Comparison of ENCODE assay signal across 1 cellular context in genomic region chr16:23640959-23641765, GRCh38.
A peak's percentile ranks its signal among the peaks of the same experiment; 100 is the strongest.
TF ChIP-seq lines count a peak whose summit lies in the region.

DCTN5 (plus strand) TSS chr16:23641466; CDS start chr16:23641543, 77 bp downstream.
PALB2 (minus strand) TSS chr16:23641310; CDS start chr16:23641157, 153 bp downstream.

TF ChIP-seq in K562, 482 proteins besides CTCF, POLR2A, EP300 and RAD21 (continued from another document and continues in another):
- TF ChIP-seq RFX1 (IDR thresholded peaks at IDR 0.05), result no peak
- TF ChIP-seq SIRT6 (IDR thresholded peaks at IDR 0.05; ENCODE audit: low read depth, low read length), result no peak
- peak; percentile 78 to 96 (median 83); a peak in 5 of 6 replicates for TF ChIP-seq ZBTB11 (CRISPR knock-in tag; IDR thresholded peaks at IDR 0.05)
- TF ChIP-seq CHCHD3 (CRISPR knock-in tag; IDR thresholded peaks at IDR 0.05), result no peak
- TF ChIP-seq HDGF (IDR thresholded peaks at IDR 0.05), result no peak
- TF ChIP-seq DPF2 (IDR thresholded peaks at IDR 0.05), result no peak
- peak; percentile 19 for TF ChIP-seq RBM22 (IDR thresholded peaks at IDR 0.05; ENCODE audit: low read depth, low read length, poor library complexity, severe bottlenecking)
- peak; percentile 96 for TF ChIP-seq NKRF (IDR thresholded peaks at IDR 0.05; ENCODE audit: borderline replicate concordance)
- TF ChIP-seq ATF7 (IDR thresholded peaks at IDR 0.05), result peak; percentile 72; the same call in 1 of the 2 replicates
- peak; percentile 99 for TF ChIP-seq TFAP4 (CRISPR knock-in tag; IDR thresholded peaks at IDR 0.05; ENCODE audit: borderline replicate concordance)
- no peak for TF ChIP-seq NBN (IDR thresholded peaks at IDR 0.05; ENCODE audit: low read depth)
- TF ChIP-seq U2AF2 (optimal IDR thresholded peaks at IDR 0.05; ENCODE audit: low read depth, low read length), result no peak
- TF ChIP-seq CHD1 (IDR thresholded peaks at IDR 0.05; ENCODE audit: low read length), result peak; percentile 35
- no peak; a peak in 1 of 4 replicates for TF ChIP-seq TRIM24 (IDR thresholded peaks at IDR 0.05)
- 0 out of 2 replicates have a peak, but pooled peaks have one; percentile 57 for TF ChIP-seq FOXP4 (CRISPR knock-in tag; IDR thresholded peaks at IDR 0.05; ENCODE audit: borderline replicate concordance)
- TF ChIP-seq USF1 (CRISPR knock-in tag; IDR thresholded peaks at IDR 0.05), result peak; percentile 83
- no peak for TF ChIP-seq ZNF408 (CRISPR knock-in tag; IDR thresholded peaks at IDR 0.05; ENCODE audit: low read depth)
- TF ChIP-seq GTF2E2 (tag; IDR thresholded peaks at IDR 0.05), result peak; percentile 62; the same call in 1 of the 2 replicates
- TF ChIP-seq NCOA2 (IDR thresholded peaks at IDR 0.05; ENCODE audit: partially characterized antibody in 2 of 2), result no peak
- peak; percentile 85; the same call in 1 of the 2 replicates for TF ChIP-seq NR1H2 (CRISPR knock-in tag; IDR thresholded peaks at IDR 0.05)
- peak; percentile 76 for TF ChIP-seq KDM5B (IDR thresholded peaks at IDR 0.05; ENCODE audit: insufficient replicate concordance, low read depth, low read length)
- TF ChIP-seq E2F4 (CRISPR knock-in tag; IDR thresholded peaks at IDR 0.05; ENCODE audit: low read depth), result no peak
- peak; percentile 96 for TF ChIP-seq ZBTB40 (IDR thresholded peaks at IDR 0.05)
- no peak for TF ChIP-seq ZBTB40 (CRISPR knock-in tag; IDR thresholded peaks at IDR 0.05)
- peak; percentile 66; the same call in 1 of the 2 replicates for TF ChIP-seq ZEB2 (IDR thresholded peaks at IDR 0.05)
- TF ChIP-seq CAMTA2 (CRISPR knock-in tag; conservative IDR thresholded peaks at IDR 0.05), result no peak
- no peak for TF ChIP-seq ZNF3 (CRISPR knock-in tag; IDR thresholded peaks at IDR 0.05)
- peak; percentile 39; the same call in 1 of the 2 replicates for TF ChIP-seq TCF3 (CRISPR knock-in tag; IDR thresholded peaks at IDR 0.05)
- TF ChIP-seq ZNF696 (CRISPR knock-in tag; conservative IDR thresholded peaks at IDR 0.05), result no peak
- no peak for TF ChIP-seq MTA2 (IDR thresholded peaks at IDR 0.05; ENCODE audit: low read depth)
- 0 out of 2 replicates have a peak, but pooled peaks have one; percentile 49 for TF ChIP-seq LCOR (CRISPR knock-in tag; IDR thresholded peaks at IDR 0.05)
- TF ChIP-seq ZNF311 (CRISPR knock-in tag; IDR thresholded peaks at IDR 0.05), result no peak
- TF ChIP-seq NRF1 (conservative IDR thresholded peaks at IDR 0.05 in 1 of 2, IDR thresholded peaks at IDR 0.05 in 1 of 2), result peak; percentile 98
- TF ChIP-seq DEAF1 (CRISPR knock-in tag; IDR thresholded peaks at IDR 0.05), result no peak
- TF ChIP-seq POLR2AphosphoS5 (IDR thresholded peaks at IDR 0.05; ENCODE audit: control insufficient read depth, insufficient read depth, low read depth, low read length), result peak; percentile 68; the same call in 1 of the 2 replicates
- peak; percentile 80 for TF ChIP-seq ZFX (CRISPR knock-in tag; IDR thresholded peaks at IDR 0.05)
- TF ChIP-seq TAF7 (tag; IDR thresholded peaks at IDR 0.05), result peak; percentile 31; the same call in 1 of the 2 replicates
- TF ChIP-seq FIP1L1 (IDR thresholded peaks at IDR 0.05; ENCODE audit: low read depth, low read length, poor library complexity, severe bottlenecking), result peak; percentile 94
- TF ChIP-seq FOXK2 (conservative IDR thresholded peaks at IDR 0.05 in 1 of 2, IDR thresholded peaks at IDR 0.05 in 1 of 2; ENCODE audit: low read depth in 2 of 2), result peak; percentile 6 to 69; a peak in 2 of 4 replicates
